Comparison of ENCODE assay signal across 9 cellular contexts in the genomic region with DNA sequence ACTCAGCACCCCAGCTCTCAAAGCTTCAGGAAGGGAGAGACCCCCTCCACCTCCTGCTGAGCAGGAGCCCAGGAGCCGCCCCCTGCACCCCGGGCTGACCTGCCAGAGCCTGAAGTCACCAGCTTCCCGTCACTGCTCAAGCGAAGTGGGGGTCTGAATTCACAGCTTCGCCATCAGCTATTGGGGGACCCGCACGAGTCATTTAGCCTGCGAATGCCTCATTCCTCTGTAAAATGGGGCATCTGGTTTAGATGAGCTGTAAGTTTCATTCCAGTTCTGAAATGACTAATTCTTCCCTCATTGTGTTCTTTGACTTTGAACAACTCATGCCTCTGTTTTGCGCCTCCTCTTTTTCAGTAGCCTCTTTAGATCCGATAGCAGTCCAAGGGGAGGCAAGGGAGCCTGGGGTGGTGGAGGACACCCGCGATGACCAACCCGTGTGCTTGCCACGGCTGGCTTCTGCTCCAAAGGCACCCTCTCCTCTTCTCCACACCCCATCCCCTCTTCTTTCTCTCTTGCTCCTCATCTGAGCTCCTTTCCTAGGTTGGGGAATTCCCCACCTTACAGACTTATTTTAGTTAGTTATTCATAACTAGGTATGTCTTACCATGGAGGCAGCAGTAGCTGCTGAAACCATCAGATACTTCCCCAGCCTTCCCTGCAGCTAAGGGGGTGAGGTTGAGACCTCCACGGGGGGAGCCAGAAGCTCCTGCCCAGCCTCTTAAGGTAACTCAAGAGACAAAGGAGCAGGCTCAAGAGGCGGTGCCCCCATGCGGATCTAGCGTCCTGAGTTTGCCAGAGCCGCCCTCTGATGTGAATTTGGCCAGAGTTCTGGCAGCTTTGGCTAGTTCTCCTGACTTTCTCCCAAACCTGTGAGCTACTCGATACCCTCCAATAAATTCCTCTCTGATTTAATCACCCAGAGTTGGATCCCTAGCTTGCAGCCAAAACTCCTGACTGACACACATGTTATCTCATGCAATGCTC. TPM values are rescaled to one million over a fixed set of nuclear protein-coding genes. Genes with fewer than 3 reads are reported as not detected.
DNase-seq lines count a peak whose midpoint lies in the region; ATAC-seq and TF ChIP-seq lines count a peak whose summit lies in the region.
"Had no signal": no experiment of that assay in that cellular context is flagged by ENCODE, and none has a peak within 500 bp of the region (broad histone marks: within the 10 kb centered on the region; RNA-seq: fewer than 3 reads in every experiment).

No MANE protein-coding gene starts in this region.

- TF ChIP-seq RAD21 in SK-N-SH (IDR thresholded peaks at IDR 0.05; ENCODE audit: low read length), result no peak

- H3K4me1 ChIP-seq in GM23338 (ENCODE audit: insufficient read depth) (peaks cover 19% of the 10 kb centered on the region), SK-N-SH (ENCODE audit: control insufficient read depth in 1 of 2, insufficient read depth in 2 of 2, low read depth in 1 of 2, low read length in 1 of 2) (peaks cover 0 to 3% of the 10 kb centered on the region in 2 experiments; a peak in 1 of 4 replicates), stomach (peaks cover 0 to 14% (median 4%) of the 10 kb centered on the region in 4 donors)

- intact Hi-C loops in stomach (cut with DNase I; ENCODE audit: low total_unique reads), result no loop called here

- H3K9me3 ChIP-seq in SK-N-SH (no peaks in the 10 kb centered on the region), stomach (no peaks in the 10 kb centered on the region)
- H3K9me3 ChIP-seq: suprapubic skin had no signal

- H3K9me3 Mint-ChIP-seq in GM23338 (peaks cover 2% of the 10 kb centered on the region; the same call in 1 of the 3 replicates), osteocyte (ENCODE audit: unreplicated experiment) (no peaks in the 10 kb centered on the region)

- TF ChIP-seq CTCF in GM23338 (conservative IDR thresholded peaks at IDR 0.05; ENCODE audit: low read depth in 2 of 2), result no peak
- no peak for TF ChIP-seq CTCF in SK-N-SH (IDR thresholded peaks at IDR 0.05)
- no peak for TF ChIP-seq CTCF in osteocyte (IDR thresholded peaks at IDR 0.05)
- no peak for TF ChIP-seq CTCF in stomach (IDR thresholded peaks at IDR 0.05)

- ATAC-seq in GM23338 (no peak; the same call in 2 of the 3 replicates), esophagus mucosa (peak; percentile 24)

- POLR2A ChIA-PET in SK-N-SH (lab: Yijun Ruan, JAX), result interaction anchor here (0.6 kb wide), 2 partner anchors 30 to 40 kb away, joined by 3 to 4 read pairs; no protein-coding TSS in a partner anchor

- CTCF ChIA-PET in SK-N-SH (lab: Yijun Ruan, JAX), result interaction anchor here (0.7 to 3.3 kb wide), 11 partner anchors 8 to 265 kb away, joined by 3 to 13 read pairs (median 4); a partner anchor contains a TSS

- H3K79me2 ChIP-seq in GM23338 (replicated peaks; ENCODE audit: insufficient read depth), result no peaks in the 10 kb centered on the region
- H3K79me2 ChIP-seq in SK-N-SH (ENCODE audit: insufficient read depth), result no peaks in the 10 kb centered on the region

- peak; percentile 49 for DNase-seq in GM04503 (ENCODE audit: low read depth)
- no peak for DNase-seq in GM23338 (ENCODE audit: low spot score)
- peak; percentile 29 for DNase-seq in SK-N-SH
- no peak for DNase-seq in NCI-H1417 treated with DMSO at 0.1 percent for 48 hours (lab: John Stamatoyannopoulos, UW)
- DNase-seq in NCI-H2196 treated with DMSO at 0.1 percent for 48 hours (lab: John Stamatoyannopoulos, UW; ENCODE audit: unreplicated experiment), result no peak
- no peak for DNase-seq in osteocyte (ENCODE audit: extremely low spot score, unreplicated experiment)
- no peak for DNase-seq in stomach

- H3K27me3 ChIP-seq in GM23338 (ENCODE audit: insufficient read depth) (no peaks in the 10 kb centered on the region), SK-N-SH (ENCODE audit: insufficient read depth) (no peaks in the 10 kb centered on the region; the same call in 1 of the 2 replicates), stomach (peaks cover 0 to 56% (median 0%) of the 10 kb centered on the region in 3 donors)
- H3K27me3 ChIP-seq: suprapubic skin had no signal

- H2AFZ ChIP-seq in GM23338 (peak overlapping the region; percentile 52; the same call in 1 of the 2 replicates), SK-N-SH (ENCODE audit: low read depth) (no peak overlapping the region)

- H3K27ac Mint-ChIP-seq in GM23338 (no peak overlapping the region), osteocyte (ENCODE audit: unreplicated experiment) (no peak overlapping the region)

- H3K4me3 Mint-ChIP-seq in GM23338, result no peak overlapping the region
- H3K4me3 Mint-ChIP-seq in osteocyte (ENCODE audit: unreplicated experiment), result no peak overlapping the region

- H3K9me2 ChIP-seq in GM23338 (ENCODE audit: insufficient read depth), result no peaks in the 10 kb centered on the region
- no peaks in the 10 kb centered on the region for H3K9me2 ChIP-seq in SK-N-SH

- H4K20me1 ChIP-seq in GM23338 (replicated peaks; ENCODE audit: insufficient read depth) (no peaks in the 10 kb centered on the region), SK-N-SH (ENCODE audit: insufficient read depth) (no peaks in the 10 kb centered on the region)

- H3K27me3 Mint-ChIP-seq in GM23338 (ENCODE audit: insufficient read depth, low read depth, poor library complexity) (peaks cover 17% of the 10 kb centered on the region), osteocyte (ENCODE audit: unreplicated experiment) (no peaks in the 10 kb centered on the region)

- H3K9ac ChIP-seq in SK-N-SH, result peak overlapping the region; percentile 46; the same call in 1 of the 2 replicates

- TF ChIP-seq EP300 in SK-N-SH (IDR thresholded peaks at IDR 0.05; ENCODE audit: borderline replicate concordance in 1 of 2, low read depth in 1 of 2, low read length in 1 of 2) (peak in 1 of 2 experiments; percentile 45; a peak in 1 of 4 replicates), stomach (IDR thresholded peaks at IDR 0.05) (no peak)

- H3F3A ChIP-seq in GM23338 (replicated peaks; ENCODE audit: low read depth) (no peaks in the 10 kb centered on the region), SK-N-SH (replicated peaks; ENCODE audit: insufficient read depth) (peaks cover 13% of the 10 kb centered on the region)

- H3K4me2 ChIP-seq in GM23338 (no peak overlapping the region), SK-N-SH (peak overlapping the region; percentile 72)

- H3K36me3 ChIP-seq in GM23338 (ENCODE audit: insufficient read depth) (no peaks in the 10 kb centered on the region), SK-N-SH (replicated peaks in 1 of 2; ENCODE audit: control insufficient read depth in 1 of 2, insufficient read depth in 2 of 2, low read length in 1 of 2) (no peaks in the 10 kb centered on the region), stomach (no peaks in the 10 kb centered on the region)
- H3K36me3 ChIP-seq: suprapubic skin had no signal

- H3K36me3 Mint-ChIP-seq in GM23338 (ENCODE audit: low read depth) (no peaks in the 10 kb centered on the region), osteocyte (ENCODE audit: unreplicated experiment) (no peaks in the 10 kb centered on the region)

- TF ChIP-seq POLR2A in stomach (IDR thresholded peaks at IDR 0.05), result no peak

- peaks cover 21% of the 10 kb centered on the region for H3K4me1 Mint-ChIP-seq in GM23338
- H3K4me1 Mint-ChIP-seq in osteocyte (ENCODE audit: unreplicated experiment), result peaks cover 16% of the 10 kb centered on the region

- no peak overlapping the region for H3K4me3 ChIP-seq in GM23338
- H3K4me3 ChIP-seq in SK-N-SH (ENCODE audit: low read depth in 2 of 2, low read length in 1 of 2), result peak overlapping the region; percentile 2 to 6; a peak in 2 of 4 replicates
- no peak overlapping the region for H3K4me3 ChIP-seq in stomach
- H3K4me3 ChIP-seq: suprapubic skin had no signal

- WGBS in SK-N-SH (ENCODE audit: low lambda C conversion rate), result 3% methylated on average over 13 of the region's 20 CpGs
- WGBS in stomach, 5 donors, result 56 to 68% (median 62%) methylated on average over 19 to 20 of the region's 20 CpGs

- H3K27ac ChIP-seq in GM23338 (ENCODE audit: low read depth) (no peak overlapping the region), SK-N-SH (ENCODE audit: low read depth in 2 of 2, low read length in 1 of 2) (peak overlapping the region in 1 of 2 experiments; percentile 56; a peak in 2 of 4 replicates), stomach (no peak overlapping the region)
- H3K27ac ChIP-seq: suprapubic skin had no signal

TF ChIP-seq in GM23338, 12 proteins besides CTCF, POLR2A, EP300 and RAD21 (continues in another document):
- TF ChIP-seq, protein P1, sequence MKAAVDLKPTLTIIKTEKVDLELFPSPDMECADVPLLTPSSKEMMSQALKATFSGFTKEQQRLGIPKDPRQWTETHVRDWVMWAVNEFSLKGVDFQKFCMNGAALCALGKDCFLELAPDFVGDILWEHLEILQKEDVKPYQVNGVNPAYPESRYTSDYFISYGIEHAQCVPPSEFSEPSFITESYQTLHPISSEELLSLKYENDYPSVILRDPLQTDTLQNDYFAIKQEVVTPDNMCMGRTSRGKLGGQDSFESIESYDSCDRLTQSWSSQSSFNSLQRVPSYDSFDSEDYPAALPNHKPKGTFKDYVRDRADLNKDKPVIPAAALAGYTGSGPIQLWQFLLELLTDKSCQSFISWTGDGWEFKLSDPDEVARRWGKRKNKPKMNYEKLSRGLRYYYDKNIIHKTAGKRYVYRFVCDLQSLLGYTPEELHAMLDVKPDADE (IDR thresholded peaks at IDR 0.05), result no peak
- TF ChIP-seq ZNF114 (CRISPR knock-in tag; IDR thresholded peaks at IDR 0.05), result no peak

TF ChIP-seq in SK-N-SH, 30 proteins besides CTCF, POLR2A, EP300 and RAD21 (continues in another document):
- TF ChIP-seq RXRA (IDR thresholded peaks at IDR 0.05; ENCODE audit: borderline replicate concordance, low read depth) (peak; percentile 35; the same call in 1 of the 2 replicates), YY1 (IDR thresholded peaks at IDR 0.05; ENCODE audit: low read depth) (peak; percentile 29; the same call in 1 of the 2 replicates)

RNA-seq across cellular contexts. Expression of a gene that starts 47.7 kb away (rescaled TPM):
- total RNA-seq in GM23338 (2014; rRNA removed; shearing (Covaris generic)), result 54.7 and 90.5 TPM in 2 replicates
- polyA plus RNA-seq in GM23338 (2016; fragmentation: Nextera tagmentation; extraction: Ambion mirVana), result 257 and 281 TPM in 2 replicates
- polyA plus RNA-seq in SK-N-SH (2012; rRNA removed), result 32.6 and 34.2 TPM in 2 replicates
- 25.2 and 25.9 TPM in 2 replicates for polyA plus RNA-seq in SK-N-SH (2012; cell fraction: cytosol; rRNA removed)
- polyA plus RNA-seq in SK-N-SH (2012; cell fraction: nucleus; rRNA removed), result 94.6 and 118 TPM in 2 replicates
- 57.5 TPM for total RNA-seq in esophagus mucosa
- 73.4 and 80.1 TPM in 2 replicates for total RNA-seq in osteocyte
- 100 to 1,000 TPM in 3 of 5 donors, 10 to 100 TPM in 2; 71.0 to 168 (median 105) TPM for total RNA-seq in stomach
- polyA plus RNA-seq in stomach, result 10 to 100 TPM; 41.4 to 58.5 (median 50.9) TPM

Comparison
In these comparisons a context has a peak if more than half of its experiments do, and no peak if none do; other contexts are left out.
1. DNase-seq: peak in GM04503 (single experiment) and SK-N-SH (single experiment); none in GM23338 (single experiment), NCI-H1417 treated with DMSO at 0.1 percent for 48 hours (single experiment), NCI-H2196 treated with DMSO at 0.1 percent for 48 hours (single experiment), osteocyte (single experiment) and stomach (single experiment).
2. H3K4me3 ChIP-seq: peak in SK-N-SH (2 of 2); none in GM23338 (single experiment) and stomach (0 of 4).